In the genomic region with DNA sequence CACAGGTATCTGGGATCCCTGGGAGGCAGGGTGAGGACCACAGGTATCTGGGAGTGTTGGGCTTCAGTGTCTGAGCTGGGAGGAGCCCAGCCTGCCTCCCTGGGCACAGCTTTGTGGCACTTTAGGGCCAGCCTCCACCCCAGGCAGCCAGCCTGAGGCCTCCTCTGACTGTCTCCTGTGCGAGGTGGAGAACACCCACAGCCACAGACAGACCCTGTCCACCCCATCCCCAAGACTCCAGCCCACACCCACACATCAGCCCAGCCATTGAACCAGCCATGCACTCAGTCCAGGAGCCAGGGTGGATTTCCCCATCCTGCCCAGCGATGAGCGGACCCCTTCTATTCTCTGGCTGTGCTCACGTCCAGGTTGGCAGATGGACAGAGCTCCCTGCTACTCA, we compare ENCODE assay signal across 13 cellular contexts. TPM values are rescaled to one million over a fixed set of nuclear protein-coding genes. Genes with fewer than 3 reads are reported as not detected.
A peak's percentile ranks its signal among the peaks of the same experiment; 100 is the strongest.
DNase-seq lines count a peak whose midpoint lies in the region; ATAC-seq and TF ChIP-seq lines count a peak whose summit lies in the region.
"Had no signal": no experiment of that assay in that cellular context is flagged by ENCODE, and none has a peak within 500 bp of the region (broad histone marks: within the 10 kb centered on the region; RNA-seq: fewer than 3 reads in every experiment).

No MANE protein-coding gene starts in this region.

- no peaks in the 10 kb centered on the region for H3K27me3 Mint-ChIP-seq in activated naive CD4-positive, alpha-beta T cell treated with anti-CD3 and anti-CD28 coated beads, Interleukin-2, amount 50 U/mL, for 24 hours
- no peaks in the 10 kb centered on the region for H3K27me3 Mint-ChIP-seq in IgD-negative memory B cell
- H3K27me3 Mint-ChIP-seq in memory B cell, result no peaks in the 10 kb centered on the region
- no peaks in the 10 kb centered on the region for H3K27me3 Mint-ChIP-seq in type B pancreatic cell

- no peaks in the 10 kb centered on the region for H3K27me3 ChIP-seq in subcutaneous abdominal adipose tissue (ENCODE audit: control insufficient read depth in 5 of 5, insufficient read depth in 4 of 5, low read length in 5 of 5)
- H3K27me3 ChIP-seq: dorsolateral prefrontal cortex, testis had no signal

- peak overlapping the region; percentile 58 for H3K27ac ChIP-seq in subcutaneous abdominal adipose tissue (ENCODE audit: low read depth, low read length)
- H3K27ac ChIP-seq: testis had no signal

- ATAC-seq in memory B cell (ENCODE audit: low read depth) (no peak), GM18907 (IDR thresholded peaks at IDR 0.05; ENCODE audit: unreplicated experiment) (no peak)

- no peak overlapping the region for H3K4me3 Mint-ChIP-seq in activated naive CD4-positive, alpha-beta T cell treated with anti-CD3 and anti-CD28 coated beads, Interleukin-2, amount 50 U/mL, for 24 hours
- H3K4me3 Mint-ChIP-seq in IgD-negative memory B cell (peak overlapping the region in 1 of 4 donors; percentile 71), memory B cell (no peak overlapping the region), type B pancreatic cell (no peak overlapping the region)

- H3K36me3 ChIP-seq in subcutaneous abdominal adipose tissue (ENCODE audit: control insufficient read depth in 5 of 5, insufficient read depth in 5 of 5, low read length in 5 of 5), result peaks cover 0 to 2% (median 0%) of the 10 kb centered on the region in 5 donors
- H3K36me3 ChIP-seq: esophagus squamous epithelium had no signal

- H3K36me3 Mint-ChIP-seq in activated naive CD4-positive, alpha-beta T cell treated with anti-CD3 and anti-CD28 coated beads, Interleukin-2, amount 50 U/mL, for 24 hours, result peaks cover 2% of the 10 kb centered on the region
- H3K36me3 Mint-ChIP-seq in IgD-negative memory B cell (no peaks in the 10 kb centered on the region), memory B cell (peaks cover 2% of the 10 kb centered on the region), type B pancreatic cell (no peaks in the 10 kb centered on the region)

- H3K9ac ChIP-seq in subcutaneous abdominal adipose tissue (ENCODE audit: low read length in 5 of 5), result peak overlapping the region in 1 of 5 donors; percentile 14

- no peak overlapping the region for H3K4me3 ChIP-seq in subcutaneous abdominal adipose tissue (ENCODE audit: low read depth in 1 of 5, low read length in 5 of 5)
- H3K4me3 ChIP-seq: dorsolateral prefrontal cortex, esophagus squamous epithelium, testis had no signal

- H3K9me3 ChIP-seq in subcutaneous abdominal adipose tissue (ENCODE audit: control insufficient read depth in 5 of 5, low read length in 5 of 5), result peaks cover 0 to 5% (median 3%) of the 10 kb centered on the region in 5 donors
- H3K9me3 ChIP-seq: esophagus squamous epithelium, testis had no signal

- no peak for TF ChIP-seq CTCF in type B pancreatic cell (conservative IDR thresholded peaks at IDR 0.05)

- DNase-seq in activated naive CD4-positive, alpha-beta T cell treated with Interleukin-2 at 50 U/mL for 16 hours, result no peak
- no peak for DNase-seq in memory B cell (ENCODE audit: low spot score in 2 of 2)
- DNase-seq in DMS114 treated with DMSO at 0.1 percent for 48 hours (lab: John Stamatoyannopoulos, UW; ENCODE audit: unreplicated experiment), result no peak
- DNase-seq in type B pancreatic cell (ENCODE audit: extremely low spot score, unreplicated experiment), result no peak
- DNase-seq: DMS53, dorsolateral prefrontal cortex, esophagus squamous epithelium, NCI-H82, testis had no signal

- peak overlapping the region; percentile 59 for H3K27ac Mint-ChIP-seq in activated naive CD4-positive, alpha-beta T cell treated with anti-CD3 and anti-CD28 coated beads, Interleukin-2, amount 50 U/mL, for 24 hours
- H3K27ac Mint-ChIP-seq in IgD-negative memory B cell (peak overlapping the region in 2 of 3 donors; percentile 39 to 92), memory B cell (peak overlapping the region; percentile 53), type B pancreatic cell (no peak overlapping the region)

- peaks cover 12 to 88% (median 60%) of the 10 kb centered on the region in 5 donors for H3K4me1 ChIP-seq in subcutaneous abdominal adipose tissue (ENCODE audit: control insufficient read depth in 5 of 5, insufficient read depth in 5 of 5, low read length in 5 of 5)

- H3K9me3 Mint-ChIP-seq in activated naive CD4-positive, alpha-beta T cell treated with anti-CD3 and anti-CD28 coated beads, Interleukin-2, amount 50 U/mL, for 24 hours, result no peaks in the 10 kb centered on the region
- H3K9me3 Mint-ChIP-seq in IgD-negative memory B cell, result peaks cover 0 to 2% (median 0%) of the 10 kb centered on the region in 3 donors
- peaks cover 2% of the 10 kb centered on the region for H3K9me3 Mint-ChIP-seq in memory B cell
- H3K9me3 Mint-ChIP-seq in type B pancreatic cell, result no peaks in the 10 kb centered on the region

- H3K4me1 Mint-ChIP-seq in activated naive CD4-positive, alpha-beta T cell treated with anti-CD3 and anti-CD28 coated beads, Interleukin-2, amount 50 U/mL, for 24 hours, result peaks cover 56% of the 10 kb centered on the region
- H3K4me1 Mint-ChIP-seq in IgD-negative memory B cell (peaks cover 39 to 53% (median 51%) of the 10 kb centered on the region in 3 donors), memory B cell (peaks cover 43% of the 10 kb centered on the region), type B pancreatic cell (ENCODE audit: unreplicated experiment) (peaks cover 18% of the 10 kb centered on the region)

RNA-seq across cellular contexts. Expression of gene TNFRSF1B, which starts 21.8 kb away (rescaled TPM):
- 117 TPM for polyA plus RNA-seq in IgD-negative memory B cell
- 2.4 and 3.3 TPM in 2 replicates for total RNA-seq in type B pancreatic cell (ENCODE audit: low replicate concordance)
